Comparison of ENCODE assay signal across 1 cellular context in the genomic region with DNA sequence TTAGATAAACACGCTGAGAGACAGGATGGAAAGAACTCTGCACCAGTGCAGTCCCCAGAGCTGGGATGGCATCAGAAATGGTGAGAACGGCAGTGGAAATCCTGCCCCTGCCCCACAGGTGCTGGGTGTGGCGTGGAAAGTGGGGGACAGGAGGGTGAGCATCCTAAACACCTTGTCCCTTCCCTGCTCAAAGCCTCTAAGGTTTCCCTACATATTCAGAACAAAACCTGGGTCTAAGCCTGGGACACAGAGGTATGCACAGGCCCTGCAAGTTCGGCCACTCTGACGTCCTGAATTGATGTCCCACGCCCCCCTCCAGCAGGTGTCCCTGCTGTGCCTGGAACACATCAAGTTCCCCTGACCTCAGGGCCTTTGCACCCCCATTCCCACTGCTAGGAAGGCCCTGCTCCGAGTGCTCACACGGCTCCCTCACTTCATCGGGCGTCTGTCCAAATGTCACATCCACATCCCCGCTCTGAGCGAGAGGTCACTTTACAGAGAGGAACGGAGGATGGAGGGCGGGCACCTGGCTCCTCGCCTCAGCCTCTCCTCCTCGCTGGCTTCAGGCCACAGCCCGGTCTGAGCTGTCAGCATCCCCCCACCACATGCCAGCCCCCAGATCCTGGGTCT.
TF ChIP-seq lines count a peak whose summit lies in the region.

No MANE protein-coding gene starts in this region.

TF ChIP-seq in K562, 482 proteins besides CTCF, POLR2A, EP300 and RAD21:
- TF ChIP-seq ZNF764 (CRISPR knock-in tag; IDR thresholded peaks at IDR 0.05; ENCODE audit: low read depth) (no peak), SRSF7 (optimal IDR thresholded peaks at IDR 0.05; ENCODE audit: low read depth, low read length) (no peak), PTBP1 (IDR thresholded peaks at IDR 0.05; ENCODE audit: low read depth, low read length) (0 out of 2 replicates have a peak, but pooled peaks have one; percentile 24), E2F3 (CRISPR knock-in tag; IDR thresholded peaks at IDR 0.05) (no peak), ZNF143 (CRISPR knock-in tag; IDR thresholded peaks at IDR 0.05) (no peak), RBM25 (IDR thresholded peaks at IDR 0.05; ENCODE audit: low read depth, low read length, severe bottlenecking) (peak; percentile 10)
- TF ChIP-seq, protein P1, sequence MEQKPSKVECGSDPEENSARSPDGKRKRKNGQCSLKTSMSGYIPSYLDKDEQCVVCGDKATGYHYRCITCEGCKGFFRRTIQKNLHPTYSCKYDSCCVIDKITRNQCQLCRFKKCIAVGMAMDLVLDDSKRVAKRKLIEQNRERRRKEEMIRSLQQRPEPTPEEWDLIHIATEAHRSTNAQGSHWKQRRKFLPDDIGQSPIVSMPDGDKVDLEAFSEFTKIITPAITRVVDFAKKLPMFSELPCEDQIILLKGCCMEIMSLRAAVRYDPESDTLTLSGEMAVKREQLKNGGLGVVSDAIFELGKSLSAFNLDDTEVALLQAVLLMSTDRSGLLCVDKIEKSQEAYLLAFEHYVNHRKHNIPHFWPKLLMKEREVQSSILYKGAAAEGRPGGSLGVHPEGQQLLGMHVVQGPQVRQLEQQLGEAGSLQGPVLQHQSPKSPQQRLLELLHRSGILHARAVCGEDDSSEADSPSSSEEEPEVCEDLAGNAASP (IDR thresholded peaks at IDR 0.05), result no peak
